9 cellular contexts compared by ENCODE assay signal in the genomic region with DNA sequence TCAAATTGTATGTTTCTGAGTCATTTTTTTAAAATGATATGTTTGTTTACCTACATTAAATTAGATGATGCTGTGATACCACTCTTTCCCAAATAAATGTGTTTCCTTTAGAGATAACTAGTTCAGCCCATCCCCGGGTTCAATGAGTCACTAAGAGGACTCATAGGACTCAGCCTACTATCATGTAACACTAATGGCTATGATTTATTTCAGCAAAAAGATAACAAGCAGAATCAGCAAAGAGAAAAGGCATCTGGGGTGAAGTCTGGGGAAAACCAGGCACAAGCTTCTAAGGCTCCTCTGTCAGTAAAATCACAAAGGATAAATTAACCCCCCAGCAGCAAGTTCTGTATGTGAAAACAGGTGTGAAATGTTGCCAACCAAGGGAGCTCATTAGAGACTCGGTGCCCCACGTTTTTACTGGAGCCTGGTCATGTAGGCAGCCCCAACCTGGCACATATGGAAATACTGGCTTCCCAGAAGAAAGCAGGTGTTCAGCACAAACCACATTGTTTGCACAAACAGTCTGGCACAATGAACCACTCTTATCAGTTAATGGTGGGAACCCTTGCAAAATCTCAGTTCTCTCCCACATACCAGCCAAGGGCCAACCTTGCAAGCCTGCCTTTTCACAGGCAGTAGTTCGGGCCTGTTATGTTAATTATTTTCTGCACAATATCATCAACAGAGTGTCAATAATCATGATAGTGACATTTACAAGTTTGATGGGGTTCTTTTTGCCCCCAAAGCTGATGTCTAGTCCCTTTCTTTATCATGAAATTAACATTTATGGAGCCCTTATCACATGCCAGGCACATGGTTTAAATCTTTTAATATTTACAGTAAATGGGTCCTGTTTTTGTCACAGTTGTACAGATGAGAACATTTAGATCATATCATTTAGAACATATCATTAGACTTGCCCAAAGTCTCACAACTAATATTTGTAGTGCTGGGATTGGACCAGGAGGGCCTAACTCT.
DNase-seq lines count a peak whose midpoint lies in the region; ATAC-seq, FAIRE-seq and TF ChIP-seq lines count a peak whose summit lies in the region.
"Had no signal": no experiment of that assay in that cellular context is flagged by ENCODE, and none has a peak within 500 bp of the region (broad histone marks: within the 10 kb centered on the region; RNA-seq: fewer than 3 reads in every experiment).

No MANE protein-coding gene starts in this region.

- no peaks in the 10 kb centered on the region for H4K20me1 ChIP-seq in KMS-11 (ENCODE audit: insufficient read depth)

- no peak for TF ChIP-seq POLR2A in H54 (IDR thresholded peaks at IDR 0.05; ENCODE audit: low read depth, low read length)

- no peak for FAIRE-seq in H54 (lab: Jason Lieb, UNC)

- H3K36me3 ChIP-seq in KMS-11 (ENCODE audit: insufficient read depth) = no peaks in the 10 kb centered on the region

- ATAC-seq in GM19452 (IDR thresholded peaks at IDR 0.05; ENCODE audit: unreplicated experiment) (no peak), HG03025 (IDR thresholded peaks at IDR 0.05; ENCODE audit: low FRiP score, unreplicated experiment) (no peak)

- H2AFZ ChIP-seq in KMS-11 (ENCODE audit: low read depth) = no peak overlapping the region; the same call in 1 of the 2 replicates

- DNase-seq in NCI-H510A treated with DMSO at 0.1 percent for 48 hours (lab: John Stamatoyannopoulos, UW) (peak; percentile 81), epithelial cell of esophagus (ENCODE audit: low read depth) (peak; percentile 43), ACHN (no peak), H54 (ENCODE audit: insufficient read length, low spot score) (no peak)
- DNase-seq: mesendoderm, retina had no signal

- no peaks in the 10 kb centered on the region for H3K79me2 ChIP-seq in KMS-11 (ENCODE audit: insufficient read depth, low read depth)

- peaks cover 34% of the 10 kb centered on the region for H3K4me1 ChIP-seq in KMS-11 (ENCODE audit: low read depth, poor library complexity, severe bottlenecking)

- H3K4me2 ChIP-seq in KMS-11 = peak overlapping the region; percentile 26

- in situ Hi-C loops in ACHN (cut with HindIII; ENCODE audit: low pct_ligation_motif_present, low pct_unique_long_range_greater_than_20kb, low sequenced_read_pairs) = no loop called here

- TF ChIP-seq CTCF in KMS-11 (conservative IDR thresholded peaks at IDR 0.05; ENCODE audit: low read depth, low read length) (no peak), epithelial cell of esophagus (IDR thresholded peaks at IDR 0.05; ENCODE audit: insufficient read depth, low read depth, low read length, missing control alignments) (no peak)

- H3K27me3 ChIP-seq in KMS-11 (ENCODE audit: insufficient read depth, low read depth) = no peaks in the 10 kb centered on the region

- no peak overlapping the region for H3K9ac ChIP-seq in KMS-11

- H3K4me3 ChIP-seq in KMS-11 (IDR thresholded peaks at IDR 0.05; ENCODE audit: insufficient read depth, low read depth, low read length) = no peak overlapping the region
- no peak overlapping the region for H3K4me3 ChIP-seq in epithelial cell of esophagus (ENCODE audit: low read length)

- peak overlapping the region; percentile 70 for H3K27ac ChIP-seq in KMS-11

Comparison
In these comparisons a context has a peak if more than half of its experiments do, and no peak if none do; other contexts are left out.
1. DNase-seq: peak in NCI-H510A treated with DMSO at 0.1 percent for 48 hours (single experiment) and epithelial cell of esophagus (single experiment); none in ACHN (single experiment) and H54 (single experiment).